ENCODE assay signal across 8 cellular contexts in the genomic region with DNA sequence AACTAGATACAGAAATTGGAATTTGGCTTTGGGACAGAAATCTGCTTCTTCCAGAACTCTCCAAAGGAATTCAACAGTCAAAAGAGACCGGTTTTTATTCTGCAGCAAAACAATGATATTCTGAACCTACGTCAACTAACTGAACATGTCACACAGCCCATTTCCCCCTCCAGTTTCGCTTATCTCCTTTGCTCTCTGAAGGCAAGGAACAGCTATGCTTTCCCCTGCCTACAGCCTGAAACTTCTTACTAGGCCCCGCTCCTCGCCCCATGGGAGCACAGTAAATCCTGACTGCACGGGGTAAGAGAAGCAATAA. TPM values are rescaled to one million over a fixed set of nuclear protein-coding genes. Genes with fewer than 3 reads are reported as not detected.
DNase-seq lines count a peak whose midpoint lies in the region; ATAC-seq and TF ChIP-seq lines count a peak whose summit lies in the region.

No MANE protein-coding gene starts in this region.

- H3K4me1 Mint-ChIP-seq in naive thymus-derived CD8-positive, alpha-beta T cell: peaks cover 22 to 51% (median 47%) of the 10 kb centered on the region in 4 donors

- H3K36me3 ChIP-seq in Loucy (ENCODE audit: insufficient read depth, low read length): no peaks in the 10 kb centered on the region

- H3K27me3 ChIP-seq in Loucy (ENCODE audit: insufficient read depth, low read length, poor library complexity, severe bottlenecking): no peaks in the 10 kb centered on the region

- POLR2A ChIA-PET in naive thymus-derived CD8-positive, alpha-beta T cell (lab: Charles Lee): interaction anchor here (0.9 to 1.5 kb wide), 2 partner anchors 68 to 315 kb away, joined by 3 to 10 read pairs; no protein-coding TSS in a partner anchor

- H3K9me3 ChIP-seq in Loucy (ENCODE audit: insufficient read depth, low read depth, low read length): no peaks in the 10 kb centered on the region

- peak overlapping the region; percentile 86 for H3K27ac ChIP-seq in caudate nucleus (ENCODE audit: low read depth, low read length)

- H3K27me3 Mint-ChIP-seq in naive thymus-derived CD8-positive, alpha-beta T cell: no peaks in the 10 kb centered on the region

- H3K4me2 ChIP-seq in Loucy (ENCODE audit: low read depth, low read length, poor library complexity, severe bottlenecking): peak overlapping the region; percentile 98

- DNase-seq in GM12864 (ENCODE audit: low read depth) (no peak), caudate nucleus (lab: John Stamatoyannopoulos, UW) (peak in 1 of 61 donors; percentile 59), UCSD-AML1 (lab: John Stamatoyannopoulos, UW; ENCODE audit: unreplicated experiment) (no peak), GDM1 (lab: John Stamatoyannopoulos, UW) (no peak), putamen (ENCODE audit: low spot score) (no peak)
- no peak for DNase-seq in naive thymus-derived CD8-positive, alpha-beta T cell

- H3K4me1 ChIP-seq in Loucy (ENCODE audit: insufficient read depth, low read length, poor library complexity, severe bottlenecking): peaks cover 46% of the 10 kb centered on the region

- H2AFZ ChIP-seq in Loucy (ENCODE audit: low read length): peak overlapping the region; percentile 97

- ATAC-seq in GM21723 (IDR thresholded peaks at IDR 0.05; ENCODE audit: unreplicated experiment): peak; percentile 32
- peak; percentile 30 to 46 for ATAC-seq in naive thymus-derived CD8-positive, alpha-beta T cell

- peaks cover 10% of the 10 kb centered on the region for H4K20me1 ChIP-seq in Loucy (ENCODE audit: insufficient read depth, low read length, poor library complexity, severe bottlenecking)

- H3K9ac ChIP-seq in Loucy (ENCODE audit: low read depth, low read length, poor library complexity, severe bottlenecking): peak overlapping the region; percentile 76

- H3K79me2 ChIP-seq in Loucy (ENCODE audit: insufficient read depth, low read length): peaks cover 52% of the 10 kb centered on the region

- no peak for TF ChIP-seq CTCF in GM12864 (IDR thresholded peaks at IDR 0.05; ENCODE audit: low read depth, low read length, missing control alignments)
- TF ChIP-seq CTCF in Loucy (conservative IDR thresholded peaks at IDR 0.05; ENCODE audit: low read length): no peak

- peak overlapping the region; percentile 89 to 100 (median 97) for H3K4me3 Mint-ChIP-seq in naive thymus-derived CD8-positive, alpha-beta T cell

- no peaks in the 10 kb centered on the region for H3F3A ChIP-seq in Loucy (ENCODE audit: low read depth)

- peak overlapping the region; percentile 81 to 99 (median 98) for H3K27ac Mint-ChIP-seq in naive thymus-derived CD8-positive, alpha-beta T cell

- no peaks in the 10 kb centered on the region for H3K9me3 Mint-ChIP-seq in naive thymus-derived CD8-positive, alpha-beta T cell

- peak overlapping the region; percentile 90 for H3K4me3 ChIP-seq in GM12864 (ENCODE audit: low read depth, low read length)
- peak overlapping the region; percentile 94 for H3K4me3 ChIP-seq in Loucy (ENCODE audit: low read length, poor library complexity, severe bottlenecking)

- H3K36me3 Mint-ChIP-seq in naive thymus-derived CD8-positive, alpha-beta T cell: peaks cover 7 to 27% (median 9%) of the 10 kb centered on the region in 3 donors

- H3K9me2 ChIP-seq in Loucy (replicated peaks; ENCODE audit: low read depth, low read length): no peaks in the 10 kb centered on the region

RNA-seq across cellular contexts. Expression of a gene that starts 0.5 kb away (rescaled TPM):
- total RNA-seq in naive thymus-derived CD8-positive, alpha-beta T cell: 10 to 100 TPM; 92.1 to 93.5 TPM
- polyA plus RNA-seq in naive thymus-derived CD8-positive, alpha-beta T cell: 10 to 100 TPM; 36.7 to 46.1 (median 38.8) TPM

RNA-seq across cellular contexts. Expression of a gene that starts 0.6 kb away (rescaled TPM):
- total RNA-seq in naive thymus-derived CD8-positive, alpha-beta T cell: 1 to 10 TPM; 7.1 to 7.2 TPM
- 10 to 100 TPM in 2 of 3 donors, 1 to 10 TPM in 1; 9.0 to 12.9 (median 11.4) TPM for polyA plus RNA-seq in naive thymus-derived CD8-positive, alpha-beta T cell
